8 cellular contexts compared by ENCODE assay signal in the genomic region with DNA sequence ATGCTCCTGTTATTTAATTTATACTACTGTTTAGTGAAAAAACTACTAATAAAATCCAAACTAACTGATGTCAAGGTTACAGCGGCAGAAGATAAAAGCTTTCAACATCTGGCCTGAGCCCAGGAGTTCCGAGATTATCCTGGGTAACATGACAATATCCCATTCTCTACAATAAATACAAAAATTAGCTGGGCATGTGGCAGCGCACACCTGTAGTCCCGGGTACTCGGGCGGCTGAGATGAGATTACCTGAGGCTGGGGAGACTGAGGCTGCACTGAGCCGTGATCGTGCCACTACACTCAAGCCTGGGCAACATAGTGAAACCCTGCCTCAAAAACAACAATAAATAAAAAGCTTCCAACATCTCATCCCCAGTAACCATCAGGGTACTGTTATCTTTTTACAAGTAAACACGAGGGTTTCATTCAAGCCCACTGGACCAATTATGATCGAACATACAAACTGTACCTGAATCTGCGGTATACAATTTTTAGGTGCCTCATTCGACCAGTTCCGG. TPM values are rescaled to one million over a fixed set of nuclear protein-coding genes. Genes with fewer than 3 reads are reported as not detected.
A peak's percentile ranks its signal among the peaks of the same experiment; 100 is the strongest.
DNase-seq lines count a peak whose midpoint lies in the region; ATAC-seq and TF ChIP-seq lines count a peak whose summit lies in the region.

No MANE protein-coding gene starts in this region.

- peaks cover 68% of the 10 kb centered on the region for H3K36me3 Mint-ChIP-seq in activated CD4-positive, alpha-beta T cell treated with anti-CD3 and anti-CD28 coated beads for 36 hours (ENCODE audit: low read depth)
- peaks cover 52% of the 10 kb centered on the region for H3K36me3 Mint-ChIP-seq in activated naive CD8-positive, alpha-beta T cell treated with anti-CD3 and anti-CD28 coated beads, Interleukin-2, amount 10 ng/mL, durations not matched to agents 7 days and 5 days

- H3K4me1 ChIP-seq in left lung (peaks cover 23 to 40% of the 10 kb centered on the region in 2 donors), thymus (ENCODE audit: control insufficient read depth, insufficient read depth, low read length) (peaks cover 13% of the 10 kb centered on the region)

- DNase-seq in activated CD4-positive, alpha-beta T cell treated with anti-CD3 and anti-CD28 coated beads for 36 hours, result no peak
- no peak for DNase-seq in activated CD4-positive, alpha-beta T cell treated with anti-CD3 and anti-CD28 coated beads, Interleukin-2, amount 50 U/mL, for 4 hours
- DNase-seq in activated naive CD8-positive, alpha-beta T cell treated with anti-CD3 and anti-CD28 coated beads, Interleukin-2, amount 10 ng/mL, durations not matched to agents 7 days and 5 days, result no peak
- DNase-seq in left lung (no peak), omental fat pad (ENCODE audit: low spot score) (no peak)
- no peak for DNase-seq in stimulated activated CD8-positive, alpha-beta memory T cell treated with anti-CD3 and anti-CD28 coated beads, Interleukin-4, amount 100 ng/mL, for 48 hours

- H3K36me3 ChIP-seq in left lung, result peaks cover 3 to 52% of the 10 kb centered on the region in 2 donors
- H3K36me3 ChIP-seq in thymus (ENCODE audit: control insufficient read depth, insufficient read depth), result peaks cover 43% of the 10 kb centered on the region

- CTCF ChIA-PET in activated CD4-positive, alpha-beta T cell treated with anti-CD3 and anti-CD28 coated beads for 36 hours (lab: Charles Lee), result interaction anchor here (1.0 to 1.3 kb wide), 2 partner anchors 14 to 64 kb away, joined by 3 to 4 read pairs; no protein-coding TSS in a partner anchor

- H3K9me3 ChIP-seq in left lung (no peaks in the 10 kb centered on the region), thymus (ENCODE audit: control insufficient read depth) (no peaks in the 10 kb centered on the region)

- H3K27me3 ChIP-seq in left lung (no peaks in the 10 kb centered on the region), thymus (ENCODE audit: control insufficient read depth, insufficient read depth) (no peaks in the 10 kb centered on the region)

- H3K9me3 Mint-ChIP-seq in activated CD4-positive, alpha-beta T cell treated with anti-CD3 and anti-CD28 coated beads for 36 hours (ENCODE audit: low read depth), result peaks cover 2% of the 10 kb centered on the region
- H3K9me3 Mint-ChIP-seq in activated naive CD8-positive, alpha-beta T cell treated with anti-CD3 and anti-CD28 coated beads, Interleukin-2, amount 10 ng/mL, durations not matched to agents 7 days and 5 days, result no peaks in the 10 kb centered on the region

- H3K27ac Mint-ChIP-seq in activated CD4-positive, alpha-beta T cell treated with anti-CD3 and anti-CD28 coated beads for 36 hours, result peak overlapping the region; percentile 100
- peak overlapping the region; percentile 96 for H3K27ac Mint-ChIP-seq in activated naive CD8-positive, alpha-beta T cell treated with anti-CD3 and anti-CD28 coated beads, Interleukin-2, amount 10 ng/mL, durations not matched to agents 7 days and 5 days

- 68% methylated on average over 13 of the region's 13 CpGs for WGBS in thymus

- H3K27me3 Mint-ChIP-seq in activated CD4-positive, alpha-beta T cell treated with anti-CD3 and anti-CD28 coated beads for 36 hours, result no peaks in the 10 kb centered on the region
- H3K27me3 Mint-ChIP-seq in activated naive CD8-positive, alpha-beta T cell treated with anti-CD3 and anti-CD28 coated beads, Interleukin-2, amount 10 ng/mL, durations not matched to agents 7 days and 5 days, result no peaks in the 10 kb centered on the region

- POLR2A ChIA-PET in activated CD4-positive, alpha-beta T cell treated with anti-CD3 and anti-CD28 coated beads for 36 hours (lab: Charles Lee), result interaction anchor here (2.2 kb wide), 1 partner anchor 20 kb away, joined by 15 read pairs; no protein-coding TSS in a partner anchor
- POLR2A ChIA-PET in activated naive CD8-positive, alpha-beta T cell treated with anti-CD3 and anti-CD28 coated beads, Interleukin-2, amount 10 ng/mL, durations not matched to agents 7 days and 5 days (lab: Charles Lee), result interaction anchor here (0.6 kb wide), 1 partner anchor 20 kb away, joined by 3 read pairs; no protein-coding TSS in a partner anchor

- peak overlapping the region in 1 of 2 donors; percentile 99 for H3K27ac ChIP-seq in left lung
- no peak overlapping the region for H3K27ac ChIP-seq in thymus (ENCODE audit: low read depth)

- intact Hi-C loops in activated CD4-positive, alpha-beta T cell treated with anti-CD3 and anti-CD28 coated beads for 36 hours (cut with DNase I, micrococcal nuclease), result loop anchor here (1.0 to 10.0 kb wide), 11 partner anchors 19 to 1759 kb away; a partner anchor contains a TSS
- intact Hi-C loops in left lung (cut with DNase I), result no loop called here

- H3K4me3 ChIP-seq in left lung (peak overlapping the region; percentile 80 to 86), thymus (ENCODE audit: low read length) (peak overlapping the region; percentile 60)

- H3K4me3 Mint-ChIP-seq in activated CD4-positive, alpha-beta T cell treated with anti-CD3 and anti-CD28 coated beads for 36 hours, result peak overlapping the region; percentile 99
- H3K4me3 Mint-ChIP-seq in activated naive CD8-positive, alpha-beta T cell treated with anti-CD3 and anti-CD28 coated beads, Interleukin-2, amount 10 ng/mL, durations not matched to agents 7 days and 5 days, result peak overlapping the region; percentile 97

- no peak for ATAC-seq in activated CD4-positive, alpha-beta T cell treated with anti-CD3 and anti-CD28 coated beads for 36 hours
- ATAC-seq in activated naive CD8-positive, alpha-beta T cell treated with anti-CD3 and anti-CD28 coated beads, Interleukin-2, amount 10 ng/mL, durations not matched to agents 7 days and 5 days (ENCODE audit: low read depth), result no peak
- ATAC-seq in left lung, result no peak
- no peak for ATAC-seq in omental fat pad (ENCODE audit: low FRiP score)
- no peak for ATAC-seq in HG02759 (IDR thresholded peaks at IDR 0.05; ENCODE audit: unreplicated experiment)

- TF ChIP-seq CTCF in left lung (IDR thresholded peaks at IDR 0.05), result no peak
- TF ChIP-seq CTCF in omental fat pad (IDR thresholded peaks at IDR 0.05), result no peak

- H3K4me1 Mint-ChIP-seq in activated CD4-positive, alpha-beta T cell treated with anti-CD3 and anti-CD28 coated beads for 36 hours, result peaks cover 56% of the 10 kb centered on the region
- H3K4me1 Mint-ChIP-seq in activated naive CD8-positive, alpha-beta T cell treated with anti-CD3 and anti-CD28 coated beads, Interleukin-2, amount 10 ng/mL, durations not matched to agents 7 days and 5 days, result peaks cover 47% of the 10 kb centered on the region

RNA-seq across cellular contexts. Expression of a gene that starts 1.3 kb away (rescaled TPM):
- 1,000 to 10,000 TPM; 1,915 to 1,951 TPM for total RNA-seq in activated CD4-positive, alpha-beta T cell treated with anti-CD3 and anti-CD28 coated beads for 36 hours
- total RNA-seq in activated naive CD8-positive, alpha-beta T cell treated with anti-CD3 and anti-CD28 coated beads, Interleukin-2, amount 10 ng/mL, durations not matched to agents 7 days and 5 days, result 1,000 to 10,000 TPM; 1,700 to 1,758 TPM
- 1,000 to 10,000 TPM in 1 of 2 donors, 100 to 1,000 TPM in 1; 941 to 1,081 TPM for total RNA-seq in left lung
- 3,080 TPM for polyA plus RNA-seq in thymus
- 100 to 1,000 TPM; 118 to 158 (median 149) TPM for total RNA-seq in omental fat pad

RNA-seq across cellular contexts. Expression of a gene that starts 7.4 kb away (rescaled TPM):
- total RNA-seq in activated CD4-positive, alpha-beta T cell treated with anti-CD3 and anti-CD28 coated beads for 36 hours, result 1 to 10 TPM; 1.5 to 1.7 TPM
- total RNA-seq in activated naive CD8-positive, alpha-beta T cell treated with anti-CD3 and anti-CD28 coated beads, Interleukin-2, amount 10 ng/mL, durations not matched to agents 7 days and 5 days, result 1 to 10 TPM; 3.5 to 4.4 TPM
- total RNA-seq in left lung, result 10 to 100 TPM; 18.3 to 28.9 TPM
- 2.6 TPM for polyA plus RNA-seq in thymus
- total RNA-seq in omental fat pad, result 10 to 100 TPM; 16.1 to 37.0 (median 21.6) TPM

RNA-seq across cellular contexts. Expression of a gene that starts 35.6 kb away (rescaled TPM):
- 10 to 100 TPM; 46.9 to 63.9 TPM for total RNA-seq in activated CD4-positive, alpha-beta T cell treated with anti-CD3 and anti-CD28 coated beads for 36 hours
- 10 to 100 TPM; 86.4 to 86.7 TPM for total RNA-seq in activated naive CD8-positive, alpha-beta T cell treated with anti-CD3 and anti-CD28 coated beads, Interleukin-2, amount 10 ng/mL, durations not matched to agents 7 days and 5 days
- total RNA-seq in left lung, result 10 to 100 TPM; 71.6 to 85.7 TPM
- 31.6 TPM for polyA plus RNA-seq in thymus
- total RNA-seq in omental fat pad, result 100 to 1,000 TPM in 1 of 4 donors, 10 to 100 TPM in 3; 67.1 to 120 (median 92.8) TPM

Comparison
In these comparisons a context has a peak if more than half of its experiments do, and no peak if none do; other contexts are left out.
1. RNA of a gene that starts 1.3 kb away (total RNA-seq): 1,915 to 1,951 TPM in activated CD4-positive, alpha-beta T cell treated with anti-CD3 and anti-CD28 coated beads for 36 hours, 1,700 to 1,758 TPM in activated naive CD8-positive, alpha-beta T cell treated with anti-CD3 and anti-CD28 coated beads, Interleukin-2, amount 10 ng/mL, durations not matched to agents 7 days and 5 days and 941 to 1,081 TPM in left lung; 118 to 158 TPM in omental fat pad; every median in the first group is over 4 times any median in the second.
2. intact Hi-C loops: an anchor here in activated CD4-positive, alpha-beta T cell treated with anti-CD3 and anti-CD28 coated beads for 36 hours (1.0 to 10.0 kb wide); none called in left lung.